ENCODE assay signal across 8 cellular contexts in genomic region chr5:172007153-172007794, GRCh38. TPM values are rescaled to one million over a fixed set of nuclear protein-coding genes. Genes with fewer than 3 reads are reported as not detected.
DNase-seq lines count a peak whose midpoint lies in the region; ATAC-seq, FAIRE-seq and TF ChIP-seq lines count a peak whose summit lies in the region.

No MANE protein-coding gene starts in this region.

- H3K9me3 ChIP-seq in SJSA1 (replicated peaks): no peaks in the 10 kb centered on the region

- no peak for TF ChIP-seq POLR2A in GM12892 (IDR thresholded peaks at IDR 0.05; ENCODE audit: low read depth, low read length)

- H3K27me3 Mint-ChIP-seq in endothelial cell (ENCODE audit: unreplicated experiment): peaks cover 13% of the 10 kb centered on the region
- no peaks in the 10 kb centered on the region for H3K27me3 Mint-ChIP-seq in naive thymus-derived CD8-positive, alpha-beta T cell

- no peak for FAIRE-seq in GM12892 (lab: Jason Lieb, UNC)

- H3K27ac ChIP-seq in SJSA1: peak overlapping the region; percentile 95

- H3K9me3 Mint-ChIP-seq in endothelial cell (ENCODE audit: unreplicated experiment): no peaks in the 10 kb centered on the region
- no peaks in the 10 kb centered on the region for H3K9me3 Mint-ChIP-seq in naive thymus-derived CD8-positive, alpha-beta T cell

- peak; percentile 15 for DNase-seq in stimulated activated CD4-positive, alpha-beta T cell treated with anti-CD3 and anti-CD28 coated beads, Interleukin-4, amount 100 ng/mL, for 24 hours
- DNase-seq in stimulated activated CD4-positive, alpha-beta T cell treated with anti-CD3 and anti-CD28 coated beads, Interleukin-12 subunit alpha, Interleukin-12 subunit beta, amount 100 ng/mL, for 4 hours: no peak
- DNase-seq in SJSA1 (ENCODE audit: low read depth in 1 of 2, low spot score in 2 of 2): no peak
- DNase-seq in endothelial cell (ENCODE audit: low spot score): no peak
- DNase-seq in naive thymus-derived CD8-positive, alpha-beta T cell: peak in 3 of 10 donors; percentile 5 to 64 (median 19)
- DNase-seq in GM12892 (ENCODE audit: insufficient read length): no peak
- no peak for DNase-seq in NCI-H2107 (lab: John Stamatoyannopoulos, UW)

- H3K36me3 ChIP-seq in SJSA1: peaks cover 10% of the 10 kb centered on the region

- peaks cover 18% of the 10 kb centered on the region for H3K4me1 ChIP-seq in SJSA1 (replicated peaks)

- TF ChIP-seq CTCF in endothelial cell (IDR thresholded peaks at IDR 0.05; ENCODE audit: unreplicated experiment): no peak

- peak overlapping the region; percentile 99 for H3K4me3 Mint-ChIP-seq in endothelial cell (ENCODE audit: unreplicated experiment)
- peak overlapping the region; percentile 93 to 100 (median 97) for H3K4me3 Mint-ChIP-seq in naive thymus-derived CD8-positive, alpha-beta T cell

- peak; percentile 12 to 19 for ATAC-seq in naive thymus-derived CD8-positive, alpha-beta T cell
- no peak for ATAC-seq in GM18907 (IDR thresholded peaks at IDR 0.05; ENCODE audit: unreplicated experiment)

- H3K27me3 ChIP-seq in SJSA1 (replicated peaks): no peaks in the 10 kb centered on the region

- H3K36me3 Mint-ChIP-seq in endothelial cell (ENCODE audit: low read depth, unreplicated experiment): peaks cover 7% of the 10 kb centered on the region
- no peaks in the 10 kb centered on the region for H3K36me3 Mint-ChIP-seq in naive thymus-derived CD8-positive, alpha-beta T cell

- peak overlapping the region; percentile 94 for H3K27ac Mint-ChIP-seq in endothelial cell (ENCODE audit: unreplicated experiment)
- peak overlapping the region; percentile 98 to 100 (median 99) for H3K27ac Mint-ChIP-seq in naive thymus-derived CD8-positive, alpha-beta T cell

- peaks cover 35% of the 10 kb centered on the region for H3K4me1 Mint-ChIP-seq in endothelial cell (ENCODE audit: unreplicated experiment)
- H3K4me1 Mint-ChIP-seq in naive thymus-derived CD8-positive, alpha-beta T cell: peaks cover 26 to 46% (median 44%) of the 10 kb centered on the region in 4 donors

- peak overlapping the region; percentile 86 for H3K4me3 ChIP-seq in SJSA1

- POLR2A ChIA-PET in naive thymus-derived CD8-positive, alpha-beta T cell (lab: Charles Lee): interaction anchor here (0.5 to 3.7 kb wide), 21 partner anchors 10 to 952 kb away, joined by 3 to 43 read pairs (median 6); partner anchors contain the start of genes NPM1, RPL26L1 and STK10

RNA-seq across cellular contexts. Expression of gene FBXW11, which starts 0.8 kb away (rescaled TPM):
- total RNA-seq in SJSA1 (2014; rRNA removed; shearing (Covaris generic)): 106 and 123 TPM in 2 replicates
- total RNA-seq in endothelial cell (ENCODE audit: unreplicated experiment): 62.0 TPM
- total RNA-seq in naive thymus-derived CD8-positive, alpha-beta T cell: 10 to 100 TPM; 36.9 to 39.5 TPM
- 10 to 100 TPM; 13.5 to 18.3 (median 16.2) TPM for polyA plus RNA-seq in naive thymus-derived CD8-positive, alpha-beta T cell
- 24.9 TPM for polyA plus RNA-seq in GM12892 (2012; ENCODE audit: missing spikeins)
